ENCODE assay signal across 8 cellular contexts in the genomic region with DNA sequence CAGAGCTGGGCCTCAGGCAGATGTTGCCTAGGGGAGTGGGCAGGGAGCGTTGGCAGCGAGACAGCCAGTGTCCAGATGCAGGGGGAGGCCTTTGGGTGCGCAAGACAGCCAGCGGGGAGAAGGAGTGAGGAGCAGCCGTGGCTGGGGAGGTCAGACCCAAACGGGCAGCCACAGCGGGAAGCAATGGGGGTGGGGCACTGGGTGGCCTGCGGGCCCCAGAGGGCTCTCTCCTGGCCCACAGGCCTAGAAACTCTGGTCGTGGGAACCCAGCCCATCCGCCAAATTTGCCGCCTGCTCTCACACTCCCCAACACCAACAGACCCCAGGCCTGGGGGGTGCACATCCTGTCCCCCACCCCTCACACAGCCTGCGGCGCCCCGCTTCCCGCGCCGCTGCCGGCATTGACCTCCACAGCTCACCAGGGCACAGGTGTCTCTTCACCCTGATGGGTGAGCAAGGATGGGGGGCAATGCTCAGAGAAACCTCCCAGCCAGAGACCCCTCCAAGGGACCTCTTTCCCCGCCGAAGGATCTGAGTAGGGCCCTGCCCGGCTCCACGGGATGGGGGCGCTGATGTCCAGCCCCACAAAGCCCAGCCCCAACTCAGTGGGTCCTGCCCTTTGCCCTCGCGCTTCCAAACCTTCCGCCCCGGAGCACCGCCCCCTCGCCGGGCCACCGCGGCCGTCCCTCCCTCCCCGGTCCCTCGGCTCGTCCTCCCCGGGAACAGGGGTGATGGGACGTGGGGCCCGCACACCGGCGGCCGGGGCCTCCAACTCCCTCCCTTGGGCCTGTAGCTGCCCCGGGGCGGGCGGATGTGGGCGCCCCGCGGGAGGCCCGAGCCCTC. TPM values are rescaled to one million over a fixed set of nuclear protein-coding genes. Genes with fewer than 3 reads are reported as not detected.
DNase-seq lines count a peak whose midpoint lies in the region; ATAC-seq and TF ChIP-seq lines count a peak whose summit lies in the region.

No MANE protein-coding gene starts in this region.

- H3K36me3 Mint-ChIP-seq in activated CD4-positive, alpha-beta memory T cell treated with anti-CD3 and anti-CD28 coated beads, Interleukin-2, amount 10 ng/mL, durations not matched to agents 7 days and 5 days (ENCODE audit: low read depth) = peaks cover 45% of the 10 kb centered on the region

- H3K27ac Mint-ChIP-seq in activated CD4-positive, alpha-beta memory T cell treated with anti-CD3 and anti-CD28 coated beads, Interleukin-2, amount 10 ng/mL, durations not matched to agents 7 days and 5 days = peak overlapping the region; percentile 93

- TF ChIP-seq CTCF in epithelial cell of proximal tubule (conservative IDR thresholded peaks at IDR 0.05; ENCODE audit: low read depth, low read length) (peak; percentile 29), upper lobe of right lung (IDR thresholded peaks at IDR 0.05) (peak; percentile 48)

- in situ Hi-C loops in KBM-7 (cut with MboI; ENCODE audit: low pct_unique_long_range_greater_than_20kb, low sequenced_read_pairs) = no loop called here

- no peaks in the 10 kb centered on the region for H3K9me3 ChIP-seq in upper lobe of right lung

- H3K4me3 ChIP-seq in epithelial cell of proximal tubule (ENCODE audit: low read depth, low read length) (peak overlapping the region; percentile 83), upper lobe of right lung (peak overlapping the region; percentile 82)

- H3K4me1 ChIP-seq in upper lobe of right lung = peaks cover 83% of the 10 kb centered on the region

- peak; percentile 52 for DNase-seq in AG20443 (ENCODE audit: low spot score)
- DNase-seq in KBM-7 = peak; percentile 43
- DNase-seq in activated CD4-positive, alpha-beta memory T cell treated with anti-CD3 and anti-CD28 coated beads, Interleukin-2, amount 10 ng/mL, durations not matched to agents 7 days and 5 days = peak; percentile 65
- DNase-seq in epithelial cell of proximal tubule (ENCODE audit: low read depth) = no peak
- peak; percentile 73 for DNase-seq in myocyte (ENCODE audit: low read depth)
- DNase-seq in upper lobe of right lung = peak; percentile 91

- H3K9me3 Mint-ChIP-seq in activated CD4-positive, alpha-beta memory T cell treated with anti-CD3 and anti-CD28 coated beads, Interleukin-2, amount 10 ng/mL, durations not matched to agents 7 days and 5 days = no peaks in the 10 kb centered on the region

- no peaks in the 10 kb centered on the region for H3K27me3 ChIP-seq in upper lobe of right lung

- peak; percentile 46 for ATAC-seq in GM19351 (IDR thresholded peaks at IDR 0.05; ENCODE audit: unreplicated experiment)
- ATAC-seq in upper lobe of right lung = peak; percentile 65
- no peak for ATAC-seq in GM21360 (IDR thresholded peaks at IDR 0.05; ENCODE audit: unreplicated experiment)

- intact Hi-C loops in upper lobe of right lung (cut with DNase I) = no loop called here

- H3K4me1 Mint-ChIP-seq in activated CD4-positive, alpha-beta memory T cell treated with anti-CD3 and anti-CD28 coated beads, Interleukin-2, amount 10 ng/mL, durations not matched to agents 7 days and 5 days = peaks cover 66% of the 10 kb centered on the region

- no peaks in the 10 kb centered on the region for H3K36me3 ChIP-seq in upper lobe of right lung

- H3K4me3 Mint-ChIP-seq in activated CD4-positive, alpha-beta memory T cell treated with anti-CD3 and anti-CD28 coated beads, Interleukin-2, amount 10 ng/mL, durations not matched to agents 7 days and 5 days = peak overlapping the region; percentile 89

- CTCF ChIA-PET in activated CD4-positive, alpha-beta memory T cell treated with anti-CD3 and anti-CD28 coated beads, Interleukin-2, amount 10 ng/mL, durations not matched to agents 7 days and 5 days (lab: Charles Lee) = interaction anchor here (0.8 to 7.1 kb wide), 9 partner anchors 12 to 77 kb away, joined by 3 to 119 read pairs (median 15); no protein-coding TSS in a partner anchor

- POLR2A ChIA-PET in activated CD4-positive, alpha-beta memory T cell treated with anti-CD3 and anti-CD28 coated beads, Interleukin-2, amount 10 ng/mL, durations not matched to agents 7 days and 5 days (lab: Charles Lee) = interaction anchor here (1.2 to 37.8 kb wide), 8 partner anchors 13 to 339 kb away, joined by 3 to 1018 read pairs (median 6); partner anchors contain the start of genes ASB8 and VDR

- peak overlapping the region; percentile 97 for H3K27ac ChIP-seq in upper lobe of right lung

- H3K27me3 Mint-ChIP-seq in activated CD4-positive, alpha-beta memory T cell treated with anti-CD3 and anti-CD28 coated beads, Interleukin-2, amount 10 ng/mL, durations not matched to agents 7 days and 5 days = no peaks in the 10 kb centered on the region

RNA-seq across cellular contexts. Expression of gene HDAC7, which starts 0.8 kb away (rescaled TPM):
- total RNA-seq in activated CD4-positive, alpha-beta memory T cell treated with anti-CD3 and anti-CD28 coated beads, Interleukin-2, amount 10 ng/mL, durations not matched to agents 7 days and 5 days = 100 to 1,000 TPM; 315 to 328 TPM
- total RNA-seq in epithelial cell of proximal tubule (70.2 and 84.4 TPM in 2 replicates), myocyte (13.8 and 22.6 TPM in 2 replicates), upper lobe of right lung (135 TPM)
- polyA plus RNA-seq in myocyte (2012) = 52.6 TPM

RNA-seq across cellular contexts. Expression of gene SLC48A1, which starts 45.9 kb away (rescaled TPM):
- 10 to 100 TPM; 19.4 to 22.6 TPM for total RNA-seq in activated CD4-positive, alpha-beta memory T cell treated with anti-CD3 and anti-CD28 coated beads, Interleukin-2, amount 10 ng/mL, durations not matched to agents 7 days and 5 days
- total RNA-seq in epithelial cell of proximal tubule (10.4 and 51.8 TPM in 2 replicates), myocyte (4.0 and 7.5 TPM in 2 replicates), upper lobe of right lung (40.9 TPM)
- 52.2 TPM for polyA plus RNA-seq in myocyte (2012)
